Comparison of ENCODE assay signal across 7 cellular contexts in the genomic region with DNA sequence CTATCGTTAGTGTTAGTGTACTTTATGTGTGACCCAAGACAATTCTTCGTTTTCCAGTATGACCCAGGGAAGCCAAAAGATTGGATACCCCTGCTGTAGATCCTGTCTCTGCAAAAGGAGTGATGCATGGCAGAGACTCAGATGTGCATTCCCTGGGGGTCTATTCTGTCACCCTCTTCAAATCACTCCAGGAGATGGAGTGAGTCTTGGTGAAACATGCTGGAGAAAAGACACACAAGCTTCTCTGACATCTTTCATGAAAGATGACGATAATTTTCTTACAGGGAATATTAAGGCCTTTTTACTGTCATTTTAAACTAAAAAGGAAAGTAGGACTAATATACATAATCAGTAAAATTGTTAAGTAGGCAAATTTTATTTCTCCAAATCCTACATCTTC.
"Had no signal": no experiment of that assay in that cellular context is flagged by ENCODE, and none has a peak within 500 bp of the region (broad histone marks: within the 10 kb centered on the region; RNA-seq: fewer than 3 reads in every experiment).

No MANE protein-coding gene starts in this region.

- H3K9ac ChIP-seq: KMS-11 had no signal

- DNase-seq: IMR-90, KBM-7, KG1 had no signal

- H3K27ac ChIP-seq: HL-60, KMS-11 had no signal

- H3K4me2 ChIP-seq: KMS-11 had no signal

- ATAC-seq: HepG2 had no signal

- FAIRE-seq: HepG2, HTR-8/SVneo had no signal
